Comparison of ENCODE assay signal across 20 cellular contexts in the genomic region with DNA sequence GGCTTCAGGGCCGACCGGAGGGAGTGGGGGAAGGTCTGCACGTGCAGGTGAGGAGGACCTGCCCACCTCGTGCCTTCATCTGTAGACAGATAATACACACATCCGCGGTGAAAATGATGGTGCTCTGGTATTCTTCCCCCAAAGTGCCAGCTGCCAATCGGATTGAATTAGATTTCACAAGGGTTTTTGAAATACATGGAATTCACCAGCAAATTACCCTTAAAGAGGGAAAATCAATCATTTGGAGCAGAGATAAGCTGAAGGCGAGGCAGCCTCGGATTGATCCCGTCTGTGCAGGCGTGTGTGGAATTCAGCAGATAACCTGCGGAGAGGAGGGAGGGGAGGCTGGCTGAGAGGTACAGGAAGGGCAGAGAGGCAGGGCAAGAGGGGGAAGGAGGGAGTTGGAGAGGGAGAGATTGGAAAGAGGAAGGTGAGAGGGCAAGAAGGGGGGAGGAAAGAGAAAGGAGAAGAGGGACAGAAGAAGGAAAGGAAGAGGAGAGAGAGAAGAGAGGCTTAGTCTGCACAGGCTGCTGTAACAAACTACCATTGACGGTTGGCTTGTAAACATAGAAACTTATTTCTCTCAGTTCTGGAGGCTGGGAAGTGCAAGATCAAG.
DNase-seq lines count a peak whose midpoint lies in the region; ATAC-seq and TF ChIP-seq lines count a peak whose summit lies in the region.
"Had no signal": no experiment of that assay in that cellular context is flagged by ENCODE, and none has a peak within 500 bp of the region (broad histone marks: within the 10 kb centered on the region; RNA-seq: fewer than 3 reads in every experiment).

No MANE protein-coding gene starts in this region.

- H3K4me1 ChIP-seq in body of pancreas (peaks cover 34% of the 10 kb centered on the region), mucosa of descending colon (ENCODE audit: low read depth) (peaks cover 19% of the 10 kb centered on the region), PC-9 (replicated peaks; ENCODE audit: insufficient read depth) (peaks cover 16% of the 10 kb centered on the region)
- H3K4me1 ChIP-seq: suprapubic skin had no signal

- H3K9me3 ChIP-seq in body of pancreas (no peaks in the 10 kb centered on the region), mucosa of descending colon (no peaks in the 10 kb centered on the region), PC-9 (ENCODE audit: insufficient read depth, low read depth) (no peaks in the 10 kb centered on the region)
- H3K9me3 ChIP-seq: SK-N-SH, suprapubic skin had no signal

- no peak overlapping the region for H3K4me3 ChIP-seq in body of pancreas
- no peak overlapping the region for H3K4me3 ChIP-seq in mucosa of descending colon
- H3K4me3 ChIP-seq in PC-9, result no peak overlapping the region
- H3K4me3 ChIP-seq: dorsolateral prefrontal cortex, suprapubic skin had no signal

- no peak overlapping the region for H3K4me3 Mint-ChIP-seq in activated T-helper 2 cell treated with anti-CD3 and anti-CD28 coated beads, Interferon-gamma antibody, Interleukin-2, Interleukin-4, amounts not matched to agents 10 μg/mL and 5 μg/mL and 100 μg/mL, durations not matched to agents 14 hours and 24 hours and 36 hours (ENCODE audit: low read depth)
- H3K4me3 Mint-ChIP-seq: CD4-positive, CD25-positive, alpha-beta regulatory T cell; HFFc6 had no signal

- no peaks in the 10 kb centered on the region for H3K36me3 Mint-ChIP-seq in activated T-helper 2 cell treated with anti-CD3 and anti-CD28 coated beads, Interferon-gamma antibody, Interleukin-2, Interleukin-4, amounts not matched to agents 10 μg/mL and 5 μg/mL and 100 μg/mL, durations not matched to agents 14 hours and 24 hours and 36 hours (ENCODE audit: low read depth)
- H3K36me3 Mint-ChIP-seq: CD4-positive, CD25-positive, alpha-beta regulatory T cell had no signal

- H4K20me1 ChIP-seq in PC-9 (ENCODE audit: insufficient read depth), result no peaks in the 10 kb centered on the region

- H3K36me3 ChIP-seq in body of pancreas (replicated peaks in 1 of 2; ENCODE audit: insufficient read depth in 1 of 2, low read depth in 2 of 2) (no peaks in the 10 kb centered on the region), mucosa of descending colon (ENCODE audit: low read depth) (no peaks in the 10 kb centered on the region), PC-9 (ENCODE audit: low read depth) (no peaks in the 10 kb centered on the region)
- H3K36me3 ChIP-seq: suprapubic skin had no signal

- no peaks in the 10 kb centered on the region for H3K27me3 ChIP-seq in body of pancreas
- no peaks in the 10 kb centered on the region for H3K27me3 ChIP-seq in PC-9 (ENCODE audit: insufficient read depth, low read depth)
- H3K27me3 ChIP-seq: dorsolateral prefrontal cortex, suprapubic skin had no signal

- intact Hi-C loops in body of pancreas (cut with DNase I), result no loop called here
- intact Hi-C loops in mucosa of descending colon (cut with DNase I, micrococcal nuclease), result no loop called here
- intact Hi-C loops in activated T-helper 2 cell treated with anti-CD3 and anti-CD28 coated beads, Interferon-gamma antibody, Interleukin-2, Interleukin-4, amounts not matched to agents 10 μg/mL and 5 μg/mL and 100 μg/mL, durations not matched to agents 14 hours and 24 hours and 36 hours (cut with micrococcal nuclease), result no loop called here
- intact Hi-C loops in PC-9 (cut with micrococcal nuclease; ENCODE audit: unreplicated experiment), result no loop called here

- no TSS peak for BruUV-seq in PC-9 (replicated peaks; lab: Mats Ljungman, UMichigan)

- H2AFZ ChIP-seq in PC-9, result no peak overlapping the region

- no peak overlapping the region for H3K4me2 ChIP-seq in PC-9
- H3K4me2 ChIP-seq: SK-N-SH had no signal

- POLR2A ChIA-PET in PC-9 (lab: Charles Lee; ENCODE audit: unreplicated experiment), result no interaction called here

- no peak overlapping the region for H3K27ac Mint-ChIP-seq in activated T-helper 2 cell treated with anti-CD3 and anti-CD28 coated beads, Interferon-gamma antibody, Interleukin-2, Interleukin-4, amounts not matched to agents 10 μg/mL and 5 μg/mL and 100 μg/mL, durations not matched to agents 14 hours and 24 hours and 36 hours
- H3K27ac Mint-ChIP-seq: CD4-positive, CD25-positive, alpha-beta regulatory T cell; HFFc6 had no signal

- no peak for TF ChIP-seq CTCF in body of pancreas (IDR thresholded peaks at IDR 0.05)
- no peak for TF ChIP-seq CTCF in mucosa of descending colon (IDR thresholded peaks at IDR 0.05)
- no peak for TF ChIP-seq CTCF in PC-9 (conservative IDR thresholded peaks at IDR 0.05)

- no peaks in the 10 kb centered on the region for H3K9me2 ChIP-seq in PC-9 (ENCODE audit: insufficient read depth)
- H3K9me2 ChIP-seq: SK-N-SH had no signal

- H3K79me2 ChIP-seq in PC-9 (ENCODE audit: low read depth), result no peaks in the 10 kb centered on the region

- H3K9me3 Mint-ChIP-seq in activated T-helper 2 cell treated with anti-CD3 and anti-CD28 coated beads, Interferon-gamma antibody, Interleukin-2, Interleukin-4, amounts not matched to agents 10 μg/mL and 5 μg/mL and 100 μg/mL, durations not matched to agents 14 hours and 24 hours and 36 hours, result no peaks in the 10 kb centered on the region
- H3K9me3 Mint-ChIP-seq: HFFc6 had no signal

- H3K27ac ChIP-seq in body of pancreas (peak overlapping the region in 2 of 4 donors; percentile 45 to 53), PC-9 (no peak overlapping the region)
- H3K27ac ChIP-seq: suprapubic skin had no signal

- CTCF ChIA-PET in PC-9 (lab: Charles Lee), result no interaction called here

- peaks cover 5% of the 10 kb centered on the region for H3K4me1 Mint-ChIP-seq in activated T-helper 2 cell treated with anti-CD3 and anti-CD28 coated beads, Interferon-gamma antibody, Interleukin-2, Interleukin-4, amounts not matched to agents 10 μg/mL and 5 μg/mL and 100 μg/mL, durations not matched to agents 14 hours and 24 hours and 36 hours (ENCODE audit: low read depth)

- peak; percentile 54 for DNase-seq in CMK (ENCODE audit: low read depth)
- DNase-seq in NCI-H2227 (lab: John Stamatoyannopoulos, UW; ENCODE audit: unreplicated experiment), result peak; percentile 53
- no peak for DNase-seq in body of pancreas
- DNase-seq in mucosa of descending colon, result peak in 1 of 3 donors; percentile 41
- DNase-seq in A172 (ENCODE audit: low spot score), result no peak
- DNase-seq in activated T-helper 2 cell treated with anti-CD3 and anti-CD28 coated beads, Interferon-gamma antibody, Interleukin-2, Interleukin-4, amounts not matched to agents 10 μg/mL and 5 μg/mL and 100 μg/mL, durations not matched to agents 14 hours and 24 hours and 36 hours (ENCODE audit: low spot score), result no peak
- no peak for DNase-seq in cerebellar nuclear complex (lab: John Stamatoyannopoulos, UW)
- DNase-seq in PC-9, result no peak
- DNase-seq: activated CD4-positive, alpha-beta T cell treated with anti-CD3 and anti-CD28 coated beads for 48 hours; activated effector memory CD4-positive, alpha-beta T cell treated with anti-CD3 and anti-CD28 coated beads, Interleukin-2, amount 50 U/mL, for 16 hours; CD4-positive, CD25-positive, alpha-beta regulatory T cell; HFFc6; NCI-H1105 treated with DMSO at 0.1 percent for 48 hours; NCI-H2171; NCI-H774; right cardiac atrium; SK-N-SH had no signal

- H3K27me3 Mint-ChIP-seq in activated T-helper 2 cell treated with anti-CD3 and anti-CD28 coated beads, Interferon-gamma antibody, Interleukin-2, Interleukin-4, amounts not matched to agents 10 μg/mL and 5 μg/mL and 100 μg/mL, durations not matched to agents 14 hours and 24 hours and 36 hours (ENCODE audit: low read depth), result peaks cover 5% of the 10 kb centered on the region

- TF ChIP-seq POLR2A in body of pancreas (IDR thresholded peaks at IDR 0.05), result no peak

- WGBS in body of pancreas, 2 donors, result 25 to 38% methylated on average over 13 of the region's 13 CpGs

- no peaks in the 10 kb centered on the region for H3F3A ChIP-seq in PC-9 (ENCODE audit: insufficient read depth, low read depth)

- ATAC-seq in body of pancreas, result peak; percentile 52
- peak; percentile 18 for ATAC-seq in mucosa of descending colon
- ATAC-seq: Panc1 had no signal

Comparison
In these comparisons a context has a peak if more than half of its experiments do, and no peak if none do; other contexts are left out.
1. DNase-seq: peak in CMK (single experiment) and NCI-H2227 (single experiment); none in body of pancreas (0 of 4), A172 (single experiment), activated T-helper 2 cell treated with anti-CD3 and anti-CD28 coated beads, Interferon-gamma antibody, Interleukin-2, Interleukin-4, amounts not matched to agents 10 μg/mL and 5 μg/mL and 100 μg/mL, durations not matched to agents 14 hours and 24 hours and 36 hours (single experiment), cerebellar nuclear complex (0 of 2) and PC-9 (0 of 2).